In the genomic region with DNA sequence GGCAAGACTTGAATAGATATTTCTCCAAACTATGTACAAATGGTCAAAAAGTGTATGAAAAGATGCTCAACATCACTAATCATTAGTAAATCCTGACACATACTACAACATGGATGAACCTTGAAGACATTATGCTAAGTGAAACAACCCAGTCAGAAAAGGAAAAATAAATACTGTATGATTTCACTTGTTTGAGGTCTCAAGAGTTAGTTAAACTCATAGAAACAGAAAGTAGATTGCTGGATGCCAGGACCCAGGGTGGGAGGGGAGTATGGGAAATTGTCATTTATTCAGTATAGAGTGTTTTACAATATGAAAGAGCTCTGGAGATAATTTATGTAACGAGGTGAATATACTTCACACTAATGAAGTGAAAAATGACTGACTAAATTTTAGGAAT, we compare ENCODE assay signal across 22 cellular contexts. TPM values are rescaled to one million over a fixed set of nuclear protein-coding genes. Genes with fewer than 3 reads are reported as not detected.
DNase-seq lines count a peak whose midpoint lies in the region; ATAC-seq lines count a peak whose summit lies in the region.
"Had no signal": no experiment of that assay in that cellular context is flagged by ENCODE, and none has a peak within 500 bp of the region (broad histone marks: within the 10 kb centered on the region; RNA-seq: fewer than 3 reads in every experiment).

No MANE protein-coding gene starts in this region.

- peaks cover 51% of the 10 kb centered on the region for H3K4me1 Mint-ChIP-seq in activated naive CD4-positive, alpha-beta T cell treated with anti-CD3 and anti-CD28 coated beads, Interleukin-2, amount 50 U/mL, for 24 hours
- H3K4me1 Mint-ChIP-seq in activated T-helper 17 cell treated with anti-CD3 and anti-CD28 coated beads, Interleukin-2, amount 50 U/mL, for 72 hours: peaks cover 16% of the 10 kb centered on the region
- H3K4me1 Mint-ChIP-seq in stimulated activated naive B cell treated with anti-CD40 and anti-IgM and Interleukin-4, amounts not matched to agents 10 μg/mL and 1 μg/mL and 100 μg/mL, for 72 hours: peaks cover 5 to 12% of the 10 kb centered on the region in 2 donors
- H3K4me1 Mint-ChIP-seq: neural progenitor cell had no signal

- H3K27me3 Mint-ChIP-seq in activated naive CD4-positive, alpha-beta T cell treated with anti-CD3 and anti-CD28 coated beads, Interleukin-2, amount 50 U/mL, for 24 hours: no peaks in the 10 kb centered on the region
- H3K27me3 Mint-ChIP-seq in activated T-helper 17 cell treated with anti-CD3 and anti-CD28 coated beads, Interleukin-2, amount 50 U/mL, for 72 hours: no peaks in the 10 kb centered on the region
- no peaks in the 10 kb centered on the region for H3K27me3 Mint-ChIP-seq in stimulated activated naive B cell treated with anti-CD40 and anti-IgM and Interleukin-4, amounts not matched to agents 10 μg/mL and 1 μg/mL and 100 μg/mL, for 72 hours
- H3K27me3 Mint-ChIP-seq: T-helper 17 cell had no signal

- peak; percentile 65 for ATAC-seq in GM18870 (IDR thresholded peaks at IDR 0.05; ENCODE audit: unreplicated experiment)
- ATAC-seq in HG02870 (IDR thresholded peaks at IDR 0.05; ENCODE audit: unreplicated experiment): peak; percentile 47
- ATAC-seq in activated T-helper 17 cell treated with anti-CD3 and anti-CD28 coated beads, Interleukin-2, amount 50 U/mL, for 72 hours (replicated peaks): peak; percentile 21
- ATAC-seq in stimulated activated naive B cell treated with anti-CD40 and anti-IgM and Interleukin-4, amounts not matched to agents 10 μg/mL and 1 μg/mL and 100 μg/mL, for 72 hours (replicated peaks): no peak
- ATAC-seq in GM19324 (IDR thresholded peaks at IDR 0.05; ENCODE audit: low FRiP score, unreplicated experiment): no peak
- ATAC-seq: PC-3, Right ventricle myocardium inferior, SK-N-SH treated with all-trans-retinoic acid at 6 μM for 48 hours, T-helper 17 cell had no signal

- no peak overlapping the region for H3K27ac Mint-ChIP-seq in activated naive CD4-positive, alpha-beta T cell treated with anti-CD3 and anti-CD28 coated beads, Interleukin-2, amount 50 U/mL, for 24 hours
- no peak overlapping the region for H3K27ac Mint-ChIP-seq in activated T-helper 17 cell treated with anti-CD3 and anti-CD28 coated beads, Interleukin-2, amount 50 U/mL, for 72 hours
- H3K27ac Mint-ChIP-seq in stimulated activated naive B cell treated with anti-CD40 and anti-IgM and Interleukin-4, amounts not matched to agents 10 μg/mL and 1 μg/mL and 100 μg/mL, for 72 hours: no peak overlapping the region
- H3K27ac Mint-ChIP-seq: neural progenitor cell, T-helper 17 cell had no signal

- H3K36me3 Mint-ChIP-seq in activated naive CD4-positive, alpha-beta T cell treated with anti-CD3 and anti-CD28 coated beads, Interleukin-2, amount 50 U/mL, for 24 hours: peaks cover 43% of the 10 kb centered on the region
- peaks cover 92% of the 10 kb centered on the region for H3K36me3 Mint-ChIP-seq in activated T-helper 17 cell treated with anti-CD3 and anti-CD28 coated beads, Interleukin-2, amount 50 U/mL, for 72 hours (ENCODE audit: low read depth)
- H3K36me3 Mint-ChIP-seq in stimulated activated naive B cell treated with anti-CD40 and anti-IgM and Interleukin-4, amounts not matched to agents 10 μg/mL and 1 μg/mL and 100 μg/mL, for 72 hours: peaks cover 49 to 68% of the 10 kb centered on the region in 2 donors

- peaks cover 8% of the 10 kb centered on the region for H3K9me3 Mint-ChIP-seq in activated naive CD4-positive, alpha-beta T cell treated with anti-CD3 and anti-CD28 coated beads, Interleukin-2, amount 50 U/mL, for 24 hours
- H3K9me3 Mint-ChIP-seq in activated T-helper 17 cell treated with anti-CD3 and anti-CD28 coated beads, Interleukin-2, amount 50 U/mL, for 72 hours: no peaks in the 10 kb centered on the region
- H3K9me3 Mint-ChIP-seq in stimulated activated naive B cell treated with anti-CD40 and anti-IgM and Interleukin-4, amounts not matched to agents 10 μg/mL and 1 μg/mL and 100 μg/mL, for 72 hours: peaks cover 0 to 2% of the 10 kb centered on the region in 2 donors
- H3K9me3 Mint-ChIP-seq: immature natural killer cell, neural progenitor cell had no signal

- peak overlapping the region; percentile 36 for H3K4me3 Mint-ChIP-seq in activated naive CD4-positive, alpha-beta T cell treated with anti-CD3 and anti-CD28 coated beads, Interleukin-2, amount 50 U/mL, for 24 hours
- no peak overlapping the region for H3K4me3 Mint-ChIP-seq in activated T-helper 17 cell treated with anti-CD3 and anti-CD28 coated beads, Interleukin-2, amount 50 U/mL, for 72 hours
- no peak overlapping the region for H3K4me3 Mint-ChIP-seq in stimulated activated naive B cell treated with anti-CD40 and anti-IgM and Interleukin-4, amounts not matched to agents 10 μg/mL and 1 μg/mL and 100 μg/mL, for 72 hours
- H3K4me3 Mint-ChIP-seq: immature natural killer cell, neural progenitor cell, T-helper 17 cell had no signal

- DNase-seq in activated naive CD4-positive, alpha-beta T cell treated with Interleukin-2 at 50 U/mL for 16 hours: no peak
- no peak for DNase-seq in DMS114 treated with DMSO at 0.1 percent for 48 hours (lab: John Stamatoyannopoulos, UW; ENCODE audit: unreplicated experiment)
- DNase-seq in stimulated activated naive B cell treated with anti-CD40 and anti-IgM and Interleukin-4, amounts not matched to agents 10 μg/mL and 1 μg/mL and 100 μg/mL, for 72 hours: no peak
- DNase-seq: activated effector memory CD4-positive, alpha-beta T cell treated with Interleukin-2 at 50 U/mL for 16 hours; amniotic stem cell; H7; hypothalamus; immature natural killer cell; mesenchymal stem cell; NCI-H146; NCI-H510A; PC-3; stimulated activated CD4-positive, alpha-beta T cell treated with anti-CD3 and anti-CD28 coated beads, Interleukin-2, amount 100 ng/mL, for 24 hours; T-helper 17 cell had no signal

RNA-seq across cellular contexts. Expression of a gene that starts 32.4 kb away (rescaled TPM):
- 1 to 10 TPM; 5.9 to 7.5 TPM for total RNA-seq in activated T-helper 17 cell treated with anti-CD3 and anti-CD28 coated beads, Interleukin-2, amount 50 U/mL, for 72 hours

RNA-seq across cellular contexts. Expression of a gene that starts 34.4 kb away (rescaled TPM):
- 10 to 100 TPM; 14.1 to 18.9 TPM for total RNA-seq in activated T-helper 17 cell treated with anti-CD3 and anti-CD28 coated beads, Interleukin-2, amount 50 U/mL, for 72 hours

Comparison
In these comparisons a context has a peak if more than half of its experiments do, and no peak if none do; other contexts are left out.
1. ATAC-seq: peak in GM18870 (single experiment), HG02870 (single experiment) and activated T-helper 17 cell treated with anti-CD3 and anti-CD28 coated beads, Interleukin-2, amount 50 U/mL, for 72 hours (single experiment); none in stimulated activated naive B cell treated with anti-CD40 and anti-IgM and Interleukin-4, amounts not matched to agents 10 μg/mL and 1 μg/mL and 100 μg/mL, for 72 hours (0 of 2) and GM19324 (single experiment).